Comparison of ENCODE assay signal across 2 cellular contexts in the genomic region with DNA sequence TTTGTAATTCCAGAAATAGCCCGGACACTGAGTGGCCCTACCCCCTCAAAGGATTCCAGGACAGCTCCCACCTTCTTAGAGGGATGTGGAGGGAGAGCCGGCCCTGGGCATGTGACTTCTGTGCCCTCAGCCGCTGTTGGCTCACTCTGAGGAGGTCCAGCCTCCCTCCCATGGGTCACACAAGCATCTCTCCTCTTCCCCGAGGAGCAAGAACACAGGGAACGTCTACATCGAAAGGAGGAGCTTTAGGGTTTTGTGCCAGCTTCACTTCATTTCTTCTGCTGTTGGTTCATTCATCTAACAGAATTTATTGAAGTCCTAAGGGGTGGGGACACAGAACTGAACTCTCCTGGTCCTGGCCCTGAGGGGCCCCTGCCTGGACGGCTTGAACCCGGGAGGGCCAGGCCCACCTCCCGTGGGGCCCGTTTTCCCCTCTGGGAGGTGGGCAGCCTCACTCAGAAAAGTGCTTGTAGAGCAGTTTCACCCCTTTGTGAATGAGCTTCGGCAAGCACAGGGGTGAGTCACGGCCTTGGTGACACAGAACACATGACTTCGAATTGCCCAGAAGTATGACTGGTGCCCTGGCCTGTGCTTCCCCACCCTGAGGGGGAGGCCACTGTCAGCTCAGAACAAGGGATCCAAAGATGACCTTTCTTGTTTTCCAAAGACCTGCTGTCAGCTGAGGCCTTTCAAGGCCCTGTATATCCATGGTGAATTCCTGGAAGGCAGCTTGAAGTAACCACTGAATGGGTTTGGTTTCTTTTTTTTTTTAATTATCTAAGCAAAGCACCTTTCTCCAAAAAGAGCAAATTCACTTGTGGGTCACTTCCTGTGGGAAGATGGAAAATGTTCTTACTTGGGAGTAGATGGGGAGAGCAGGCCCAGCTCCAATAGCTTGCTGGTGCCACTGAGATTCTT.
TF ChIP-seq lines count a peak whose summit lies in the region.

No MANE protein-coding gene starts in this region.

TF ChIP-seq in IMR-90, 13 proteins besides CTCF, POLR2A, EP300 and RAD21:
- TF ChIP-seq FOS (IDR thresholded peaks at IDR 0.05; ENCODE audit: low read depth, low read length), result peak; percentile 86
- TF ChIP-seq SMC3 (IDR thresholded peaks at IDR 0.05; ENCODE audit: low read depth, low read length), result no peak
- TF ChIP-seq NFE2L2 (IDR thresholded peaks at IDR 0.05; ENCODE audit: low read depth, low read length), result peak; percentile 15; the same call in 1 of the 2 replicates
- TF ChIP-seq, protein P1, sequence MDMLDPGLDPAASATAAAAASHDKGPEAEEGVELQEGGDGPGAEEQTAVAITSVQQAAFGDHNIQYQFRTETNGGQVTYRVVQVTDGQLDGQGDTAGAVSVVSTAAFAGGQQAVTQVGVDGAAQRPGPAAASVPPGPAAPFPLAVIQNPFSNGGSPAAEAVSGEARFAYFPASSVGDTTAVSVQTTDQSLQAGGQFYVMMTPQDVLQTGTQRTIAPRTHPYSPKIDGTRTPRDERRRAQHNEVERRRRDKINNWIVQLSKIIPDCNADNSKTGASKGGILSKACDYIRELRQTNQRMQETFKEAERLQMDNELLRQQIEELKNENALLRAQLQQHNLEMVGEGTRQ (IDR thresholded peaks at IDR 0.05; ENCODE audit: low read depth, low read length), result peak; percentile 61; the same call in 1 of the 2 replicates
- no peak for TF ChIP-seq RCOR1 (IDR thresholded peaks at IDR 0.05; ENCODE audit: insufficient replicate concordance, low read length)
- no peak for TF ChIP-seq CEBPB (IDR thresholded peaks at IDR 0.05; ENCODE audit: low read depth, low read length)
- peak; percentile 38; the same call in 1 of the 2 replicates for TF ChIP-seq MAZ (IDR thresholded peaks at IDR 0.05; ENCODE audit: borderline replicate concordance, low read depth, low read length)
- no peak for TF ChIP-seq RFX5 (IDR thresholded peaks at IDR 0.05; ENCODE audit: low read depth, low read length)
- peak; percentile 62; the same call in 1 of the 2 replicates for TF ChIP-seq BHLHE40 (IDR thresholded peaks at IDR 0.05; ENCODE audit: low read depth, low read length)
- TF ChIP-seq MXI1 (IDR thresholded peaks at IDR 0.05; ENCODE audit: borderline replicate concordance, low read depth, low read length), result no peak
- no peak for TF ChIP-seq CHD1 (IDR thresholded peaks at IDR 0.05; ENCODE audit: low read depth, low read length)
- TF ChIP-seq, protein P2, sequence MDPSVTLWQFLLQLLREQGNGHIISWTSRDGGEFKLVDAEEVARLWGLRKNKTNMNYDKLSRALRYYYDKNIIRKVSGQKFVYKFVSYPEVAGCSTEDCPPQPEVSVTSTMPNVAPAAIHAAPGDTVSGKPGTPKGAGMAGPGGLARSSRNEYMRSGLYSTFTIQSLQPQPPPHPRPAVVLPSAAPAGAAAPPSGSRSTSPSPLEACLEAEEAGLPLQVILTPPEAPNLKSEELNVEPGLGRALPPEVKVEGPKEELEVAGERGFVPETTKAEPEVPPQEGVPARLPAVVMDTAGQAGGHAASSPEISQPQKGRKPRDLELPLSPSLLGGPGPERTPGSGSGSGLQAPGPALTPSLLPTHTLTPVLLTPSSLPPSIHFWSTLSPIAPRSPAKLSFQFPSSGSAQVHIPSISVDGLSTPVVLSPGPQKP (IDR thresholded peaks at IDR 0.05; ENCODE audit: borderline replicate concordance, low read depth, low read length), result no peak
- TF ChIP-seq MAFK (IDR thresholded peaks at IDR 0.05; ENCODE audit: low read depth, low read length), result peak; percentile 82

TF ChIP-seq in endothelial cell of umbilical vein, 7 proteins besides CTCF, POLR2A, EP300 and RAD21:
- no peak for TF ChIP-seq GATA2 (IDR thresholded peaks at IDR 0.05; ENCODE audit: insufficient read depth, insufficient read length, low read depth, low read length)
- TF ChIP-seq JUN (IDR thresholded peaks at IDR 0.05; ENCODE audit: borderline replicate concordance, insufficient read depth, insufficient read length, low read depth), result peak; percentile 75
- TF ChIP-seq FOS (IDR thresholded peaks at IDR 0.05; ENCODE audit: borderline replicate concordance, insufficient read depth, low read length), result peak; percentile 86
- TF ChIP-seq EZH2 (IDR thresholded peaks at IDR 0.05; ENCODE audit: borderline replicate concordance, low read depth, low read length, severe bottlenecking), result no peak
- TF ChIP-seq, protein P3, sequence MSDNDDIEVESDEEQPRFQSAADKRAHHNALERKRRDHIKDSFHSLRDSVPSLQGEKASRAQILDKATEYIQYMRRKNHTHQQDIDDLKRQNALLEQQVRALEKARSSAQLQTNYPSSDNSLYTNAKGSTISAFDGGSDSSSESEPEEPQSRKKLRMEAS (IDR thresholded peaks at IDR 0.05; ENCODE audit: insufficient read depth, insufficient read length), result peak; percentile 28
- peak; percentile 33 for TF ChIP-seq POLR2AphosphoS5 (IDR thresholded peaks at IDR 0.05; ENCODE audit: insufficient read depth, low read depth, low read length)
